8 cellular contexts compared by ENCODE assay signal in genomic region chr20:8018928-8019177, GRCh38. TPM values are rescaled to one million over a fixed set of nuclear protein-coding genes. Genes with fewer than 3 reads are reported as not detected.
DNase-seq lines count a peak whose midpoint lies in the region; ATAC-seq, FAIRE-seq and TF ChIP-seq lines count a peak whose summit lies in the region.

No MANE protein-coding gene starts in this region.

- H3K4me3 Mint-ChIP-seq in neural progenitor cell, result peak overlapping the region; percentile 89

- H3K27ac ChIP-seq in RWPE1 (peak overlapping the region; percentile 95), epithelial cell of prostate (peak overlapping the region; percentile 79), neural progenitor cell (no peak overlapping the region)

- no peaks in the 10 kb centered on the region for H3K9me3 ChIP-seq in neural progenitor cell (ENCODE audit: low read depth)

- ATAC-seq in GM21360 (IDR thresholded peaks at IDR 0.05; ENCODE audit: unreplicated experiment) (peak; percentile 19), HG03521 (IDR thresholded peaks at IDR 0.05; ENCODE audit: unreplicated experiment) (peak; percentile 3)

- H3K4me1 Mint-ChIP-seq in neural progenitor cell, result peaks cover 10% of the 10 kb centered on the region

- H3K9ac ChIP-seq in neural progenitor cell, result no peak overlapping the region

- H3K4me3 ChIP-seq in neural progenitor cell, result peak overlapping the region; percentile 61

- CTCF ChIA-PET in RWPE1 (lab: Yijun Ruan, JAX), result no interaction called here

- H3K36me3 ChIP-seq in neural progenitor cell, result no peaks in the 10 kb centered on the region

- H3K9me3 Mint-ChIP-seq in neural progenitor cell, result no peaks in the 10 kb centered on the region

- H3K4me1 ChIP-seq in neural progenitor cell, result peaks cover 11% of the 10 kb centered on the region

- no peaks in the 10 kb centered on the region for H3F3A ChIP-seq in neural progenitor cell (ENCODE audit: low read depth)

- no peaks in the 10 kb centered on the region for H4K20me1 ChIP-seq in neural progenitor cell (ENCODE audit: low read depth)

- TF ChIP-seq CTCF in RWPE1 (conservative IDR thresholded peaks at IDR 0.05; ENCODE audit: low read depth) (no peak), neural progenitor cell (IDR thresholded peaks at IDR 0.05) (no peak)

- DNase-seq in DMS79 treated with DMSO at 0.1 percent for 48 hours (lab: John Stamatoyannopoulos, UW), result peak; percentile 60
- DNase-seq in RWPE1 (ENCODE audit: low spot score), result no peak
- DNase-seq in epithelial cell of prostate (ENCODE audit: low read depth, low spot score), result no peak
- DNase-seq in neural progenitor cell (ENCODE audit: low spot score), result no peak
- no peak for DNase-seq in frontal cortex (ENCODE audit: low spot score in 2 of 2)
- no peak for DNase-seq in cortex of kidney (lab: John Stamatoyannopoulos, UW)

- peaks cover 3% of the 10 kb centered on the region for H3K27me3 Mint-ChIP-seq in neural progenitor cell (ENCODE audit: insufficient read depth, low read depth)

- POLR2A ChIA-PET in RWPE1 (lab: Yijun Ruan, JAX; ENCODE audit: low non-redundant PET), result no interaction called here

- no peaks in the 10 kb centered on the region for H3K27me3 ChIP-seq in neural progenitor cell

- peak overlapping the region; percentile 73 for H3K4me2 ChIP-seq in neural progenitor cell

- H2AFZ ChIP-seq in neural progenitor cell (replicated peaks), result peak overlapping the region; percentile 60

- H3K79me2 ChIP-seq in neural progenitor cell (ENCODE audit: low read depth), result no peaks in the 10 kb centered on the region

- FAIRE-seq in frontal cortex (lab: Jason Lieb, UNC), result no peak

- H3K36me3 Mint-ChIP-seq in neural progenitor cell, result no peaks in the 10 kb centered on the region

- H3K27ac Mint-ChIP-seq in neural progenitor cell, result no peak overlapping the region

RNA-seq across cellular contexts. Expression of gene TMX4, which starts 0.7 kb away (rescaled TPM):
- total RNA-seq in neural progenitor cell (ENCODE audit: low replicate concordance) (9.3 and 10.4 TPM in 2 replicates), frontal cortex (42.4 TPM)
